Comparison of ENCODE assay signal across 1 cellular context in the genomic region with DNA sequence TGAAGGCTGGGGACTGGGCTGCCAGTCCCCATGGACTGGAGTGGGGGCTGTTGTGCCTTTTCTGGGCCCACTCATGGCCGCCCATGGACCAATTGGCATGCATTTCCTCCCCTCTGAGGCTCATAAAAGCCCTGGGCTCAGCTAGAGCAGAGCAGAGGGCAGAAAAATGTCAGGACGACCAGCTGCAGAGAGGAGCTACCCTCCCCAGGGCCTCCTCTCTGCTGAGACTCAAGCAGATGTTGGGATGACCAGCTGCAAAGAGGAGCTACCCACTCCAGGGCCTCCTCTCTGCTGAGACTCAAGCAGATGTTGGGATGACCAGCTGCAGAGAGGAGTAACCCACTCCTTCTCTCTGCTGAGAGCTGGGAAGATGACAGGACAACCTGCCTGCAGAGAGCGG.
TF ChIP-seq lines count a peak whose summit lies in the region.

No MANE protein-coding gene starts in this region.

TF ChIP-seq in K562, 482 proteins besides CTCF, POLR2A, EP300 and RAD21 (continued from another document):
- TF ChIP-seq ZFPM2 (CRISPR knock-in tag; IDR thresholded peaks at IDR 0.05), result no peak
- TF ChIP-seq, protein P1, sequence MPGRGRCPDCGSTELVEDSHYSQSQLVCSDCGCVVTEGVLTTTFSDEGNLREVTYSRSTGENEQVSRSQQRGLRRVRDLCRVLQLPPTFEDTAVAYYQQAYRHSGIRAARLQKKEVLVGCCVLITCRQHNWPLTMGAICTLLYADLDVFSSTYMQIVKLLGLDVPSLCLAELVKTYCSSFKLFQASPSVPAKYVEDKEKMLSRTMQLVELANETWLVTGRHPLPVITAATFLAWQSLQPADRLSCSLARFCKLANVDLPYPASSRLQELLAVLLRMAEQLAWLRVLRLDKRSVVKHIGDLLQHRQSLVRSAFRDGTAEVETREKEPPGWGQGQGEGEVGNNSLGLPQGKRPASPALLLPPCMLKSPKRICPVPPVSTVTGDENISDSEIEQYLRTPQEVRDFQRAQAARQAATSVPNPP (IDR thresholded peaks at IDR 0.05; ENCODE audit: borderline replicate concordance, insufficient read depth, insufficient read length), result no peak
- TF ChIP-seq, protein P2, sequence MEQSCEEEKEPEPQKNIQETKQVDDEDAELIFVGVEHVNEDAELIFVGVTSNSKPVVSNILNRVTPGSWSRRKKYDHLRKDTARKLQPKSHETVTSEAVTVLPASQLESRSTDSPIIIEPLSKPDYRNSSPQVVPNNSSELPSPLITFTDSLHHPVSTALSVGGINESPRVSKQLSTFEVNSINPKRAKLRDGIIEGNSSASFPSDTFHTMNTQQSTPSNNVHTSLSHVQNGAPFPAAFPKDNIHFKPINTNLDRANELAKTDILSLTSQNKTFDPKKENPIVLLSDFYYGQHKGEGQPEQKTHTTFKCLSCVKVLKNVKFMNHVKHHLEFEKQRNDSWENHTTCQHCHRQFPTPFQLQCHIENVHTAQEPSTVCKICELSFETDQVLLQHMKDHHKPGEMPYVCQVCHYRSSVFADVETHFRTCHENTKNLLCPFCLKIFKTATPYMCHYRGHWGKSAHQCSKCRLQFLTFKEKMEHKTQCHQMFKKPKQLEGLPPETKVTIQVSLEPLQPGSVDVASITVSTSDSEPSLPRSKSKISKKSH (CRISPR knock-in tag; IDR thresholded peaks at IDR 0.05), result 0 out of 2 replicates have a peak, but pooled peaks have one; percentile 18
- peak in 1 of 2 experiments; percentile 90; a peak in 2 of 3 replicates for TF ChIP-seq CBX3 (IDR thresholded peaks at IDR 0.05; ENCODE audit: borderline replicate concordance in 1 of 2, low read length in 2 of 2)
